In the genomic region with DNA sequence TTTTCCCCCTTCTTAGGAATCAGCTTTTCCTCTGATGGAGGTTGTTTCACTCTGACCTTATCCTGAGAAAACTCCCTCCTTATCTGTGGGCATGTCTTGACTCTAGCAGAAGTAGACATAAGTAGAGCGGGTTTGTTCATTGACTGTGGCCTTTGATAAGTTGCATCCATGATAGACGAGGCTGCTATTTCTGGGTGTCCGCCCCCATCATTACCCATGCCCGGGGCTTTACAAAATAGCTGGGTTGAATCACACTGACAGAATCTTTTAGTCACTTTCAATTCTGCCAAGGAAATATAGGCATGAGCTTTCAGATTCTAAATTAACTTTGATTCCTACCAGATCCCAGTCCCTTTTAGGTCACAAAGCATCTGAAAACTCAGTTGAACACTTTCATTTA, we compare ENCODE assay signal across 18 cellular contexts.
DNase-seq lines count a peak whose midpoint lies in the region; ATAC-seq and TF ChIP-seq lines count a peak whose summit lies in the region.
"Had no signal": no experiment of that assay in that cellular context is flagged by ENCODE, and none has a peak within 500 bp of the region (broad histone marks: within the 10 kb centered on the region; RNA-seq: fewer than 3 reads in every experiment).

No MANE protein-coding gene starts in this region.

- H4K20me1 ChIP-seq in MM.1S (ENCODE audit: insufficient read depth, low read length) = no peaks in the 10 kb centered on the region

- peak overlapping the region; percentile 92 for H3K27ac Mint-ChIP-seq in chondrocyte (ENCODE audit: unreplicated experiment)
- H3K27ac Mint-ChIP-seq: activated B cell treated with CpG ODN at 0.5 μM for 24 hours had no signal

- no peaks in the 10 kb centered on the region for H3K9me3 ChIP-seq in mesenchymal stem cell (ENCODE audit: control insufficient read depth, low read length)
- no peaks in the 10 kb centered on the region for H3K9me3 ChIP-seq in aorta (ENCODE audit: control insufficient read depth, low read length)
- H3K9me3 ChIP-seq in MM.1S (replicated peaks; ENCODE audit: insufficient read depth, low read length) = no peaks in the 10 kb centered on the region
- H3K9me3 ChIP-seq: body of pancreas, esophagus squamous epithelium, neutrophil had no signal

- WGBS in mesenchymal stem cell = 97% methylated on average over 4 of the region's 4 CpGs
- 32 to 33% methylated on average over 4 of the region's 4 CpGs for WGBS in aorta, 2 donors

- H3K27me3 Mint-ChIP-seq in chondrocyte (ENCODE audit: low read depth) = no peaks in the 10 kb centered on the region

- no peak overlapping the region for H4K91ac ChIP-seq in mesenchymal stem cell (ENCODE audit: low read length)

- intact Hi-C loops in Right ventricle myocardium superior (cut with DNase I) = no loop called here
- intact Hi-C loops in Right ventricle myocardium inferior (cut with DNase I) = loop anchor here (1.0 to 2.0 kb wide), 2 partner anchors 90 to 115 kb away; no protein-coding TSS in a partner anchor
- intact Hi-C loops in aorta (cut with DNase I) = no loop called here

- TF ChIP-seq CTCF in chondrocyte (IDR thresholded peaks at IDR 0.05) (no peak), MM.1S (IDR thresholded peaks at IDR 0.05; ENCODE audit: low read length) (no peak)

- no peaks in the 10 kb centered on the region for H3K36me3 ChIP-seq in mesenchymal stem cell (ENCODE audit: control insufficient read depth in 1 of 2, insufficient read depth in 2 of 2, low read depth in 1 of 2, low read length in 2 of 2)
- H3K36me3 ChIP-seq in aorta (ENCODE audit: control insufficient read depth in 1 of 2, insufficient read depth in 2 of 2, low read length in 1 of 2) = no peaks in the 10 kb centered on the region
- no peaks in the 10 kb centered on the region for H3K36me3 ChIP-seq in MM.1S (replicated peaks; ENCODE audit: insufficient read depth, low read length)
- H3K36me3 ChIP-seq: esophagus squamous epithelium, neutrophil had no signal

- H3K79me2 ChIP-seq in MM.1S (ENCODE audit: low read length) = no peaks in the 10 kb centered on the region

- no peak overlapping the region for H2BK15ac ChIP-seq in mesenchymal stem cell (ENCODE audit: low read depth, poor library complexity, severe bottlenecking)

- H3K4me3 Mint-ChIP-seq in chondrocyte (ENCODE audit: unreplicated experiment) = no peak overlapping the region
- H3K4me3 Mint-ChIP-seq: activated B cell treated with CpG ODN at 0.5 μM for 24 hours had no signal

- DNase-seq in Right ventricle myocardium superior (no peak), Right ventricle myocardium inferior (ENCODE audit: missing footprints) (no peak), chondrocyte (ENCODE audit: low spot score) (no peak), mesenchymal stem cell (no peak), aorta (peak in 1 of 2 donors; percentile 76), MM.1S (no peak), NCI-H748 (lab: John Stamatoyannopoulos, UW; ENCODE audit: unreplicated experiment) (no peak)
- DNase-seq: activated B cell treated with CpG ODN at 0.5 μM for 24 hours; activated naive CD4-positive, alpha-beta T cell treated with Interleukin-2 at 50 U/mL for 16 hours; esophagus squamous epithelium; NCI-H1048; NCI-H82; RPMI8226; small intestine; T-helper 1 cell had no signal

- H3K9me2 ChIP-seq in MM.1S (replicated peaks; ENCODE audit: insufficient read depth, low read length) = no peaks in the 10 kb centered on the region

- H3K27ac ChIP-seq in mesenchymal stem cell (ENCODE audit: low read length, poor library complexity, severe bottlenecking) (no peak overlapping the region), aorta (ENCODE audit: low read depth in 1 of 2, low read length in 2 of 2) (no peak overlapping the region), MM.1S (ENCODE audit: low read length) (no peak overlapping the region)
- H3K27ac ChIP-seq: body of pancreas, neutrophil had no signal

- no peaks in the 10 kb centered on the region for H3K27me3 ChIP-seq in mesenchymal stem cell (ENCODE audit: control insufficient read depth in 1 of 2, insufficient read depth in 1 of 2, low read length in 2 of 2)
- H3K27me3 ChIP-seq in aorta (ENCODE audit: control insufficient read depth in 1 of 2, insufficient read depth in 2 of 2, low read length in 1 of 2) = no peaks in the 10 kb centered on the region
- no peaks in the 10 kb centered on the region for H3K27me3 ChIP-seq in MM.1S (replicated peaks; ENCODE audit: insufficient read depth, low read length)
- H3K27me3 ChIP-seq: body of pancreas, esophagus squamous epithelium, neutrophil had no signal

- no peaks in the 10 kb centered on the region for H3K36me3 Mint-ChIP-seq in chondrocyte (ENCODE audit: low read depth)

- no peaks in the 10 kb centered on the region for H3F3A ChIP-seq in MM.1S (ENCODE audit: insufficient read depth, low read length)

- H3K23ac ChIP-seq in mesenchymal stem cell (ENCODE audit: low read length in 2 of 2) = no peak overlapping the region

- peak; percentile 22 for ATAC-seq in Right ventricle myocardium superior (ENCODE audit: poor library complexity)
- ATAC-seq in Right ventricle myocardium inferior = no peak
- ATAC-seq in aorta (ENCODE audit: low FRiP score) = peak; percentile 48
- no peak for ATAC-seq in GM19467 (IDR thresholded peaks at IDR 0.05; ENCODE audit: unreplicated experiment)

- H2AK5ac ChIP-seq in mesenchymal stem cell (ENCODE audit: low read length, severe bottlenecking) = no peak overlapping the region

- no peak overlapping the region for H3K18ac ChIP-seq in mesenchymal stem cell (ENCODE audit: low read depth in 1 of 2, low read length in 2 of 2)

- H3K4me1 Mint-ChIP-seq in chondrocyte (ENCODE audit: low read depth) = peaks cover 16% of the 10 kb centered on the region
- H3K4me1 Mint-ChIP-seq: activated B cell treated with CpG ODN at 0.5 μM for 24 hours had no signal

- H2AFZ ChIP-seq in mesenchymal stem cell (ENCODE audit: low read depth, low read length) (no peak overlapping the region), MM.1S (ENCODE audit: low read length) (no peak overlapping the region)

- H3K4me2 ChIP-seq in mesenchymal stem cell (ENCODE audit: low read length, poor library complexity, severe bottlenecking) (no peak overlapping the region), MM.1S (ENCODE audit: low read depth, low read length) (no peak overlapping the region)

- H3K9ac ChIP-seq in mesenchymal stem cell (ENCODE audit: low read length) = peak overlapping the region; percentile 81
- H3K9ac ChIP-seq in MM.1S (ENCODE audit: low read length) = no peak overlapping the region

- H3K9me3 Mint-ChIP-seq in chondrocyte (ENCODE audit: low read depth) = peaks cover 6% of the 10 kb centered on the region
- H3K9me3 Mint-ChIP-seq: activated B cell treated with CpG ODN at 0.5 μM for 24 hours had no signal

- H3K4me1 ChIP-seq in mesenchymal stem cell (ENCODE audit: control insufficient read depth, insufficient read depth, low read depth, low read length) (peaks cover 2% of the 10 kb centered on the region), aorta (ENCODE audit: control insufficient read depth in 1 of 2, insufficient read depth in 2 of 2, low read length in 2 of 2) (peaks cover 0 to 4% of the 10 kb centered on the region in 2 donors), MM.1S (ENCODE audit: low read length) (no peaks in the 10 kb centered on the region)
- H3K4me1 ChIP-seq: body of pancreas had no signal

- no peak overlapping the region for H3K4ac ChIP-seq in mesenchymal stem cell (ENCODE audit: low read depth in 1 of 2, low read length in 2 of 2)

- H3K4me3 ChIP-seq in mesenchymal stem cell (ENCODE audit: insufficient read depth in 1 of 2, low read depth in 1 of 2, low read length in 2 of 2) = peak overlapping the region in 1 of 2 experiments; percentile 35
- H3K4me3 ChIP-seq in aorta (ENCODE audit: low read length in 2 of 2) = no peak overlapping the region
- no peak overlapping the region for H3K4me3 ChIP-seq in MM.1S (ENCODE audit: low read length)
- H3K4me3 ChIP-seq: body of pancreas, esophagus squamous epithelium had no signal

- no peaks in the 10 kb centered on the region for H3K79me1 ChIP-seq in mesenchymal stem cell (replicated peaks; ENCODE audit: low read length, poor library complexity, severe bottlenecking)

- no peak overlapping the region for H2BK120ac ChIP-seq in mesenchymal stem cell (ENCODE audit: low read depth, low read length)

- no peak overlapping the region for H3K14ac ChIP-seq in mesenchymal stem cell (ENCODE audit: low read length in 2 of 2)

- H2BK12ac ChIP-seq in mesenchymal stem cell (ENCODE audit: low read length in 2 of 2) = no peak overlapping the region

- H4K8ac ChIP-seq in mesenchymal stem cell (ENCODE audit: low read length) = no peak overlapping the region

- no peak overlapping the region for H2BK5ac ChIP-seq in mesenchymal stem cell (ENCODE audit: low read depth, low read length, poor library complexity, severe bottlenecking)

Comparison
In these comparisons a context has a peak if more than half of its experiments do, and no peak if none do; other contexts are left out.
1. ATAC-seq: peak in Right ventricle myocardium superior (single experiment) and aorta (single experiment); none in Right ventricle myocardium inferior (single experiment) and GM19467 (single experiment).